In the genomic region with DNA sequence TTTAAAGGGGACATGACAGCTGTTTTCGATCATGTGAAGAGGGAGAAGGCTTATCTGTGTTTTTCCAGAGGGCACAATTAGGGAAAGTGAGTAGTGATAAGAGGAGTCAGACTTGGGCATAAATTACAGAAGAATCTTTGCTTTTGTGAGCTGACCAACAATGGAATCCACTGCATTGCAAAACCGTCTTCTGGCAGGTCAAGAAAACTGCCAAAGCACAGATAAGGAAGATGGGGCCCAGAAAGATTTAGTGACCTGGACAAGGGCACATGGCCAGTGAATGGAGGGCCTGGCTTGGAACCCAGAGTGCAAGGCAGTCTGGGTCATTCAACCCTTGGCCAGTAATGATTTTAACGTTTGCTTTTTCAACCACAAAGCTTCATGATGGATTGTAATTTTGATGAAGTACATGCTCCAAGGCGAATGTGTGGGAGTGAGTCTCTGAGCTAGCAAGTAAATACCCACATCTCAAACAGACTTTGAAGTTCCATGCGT, we compare ENCODE assay signal across 1 cellular context.
TF ChIP-seq lines count a peak whose summit lies in the region.

No MANE protein-coding gene starts in this region.

TF ChIP-seq in SK-N-SH treated with all-trans-retinoic acid at 6 μM for 48 hours, 23 proteins besides CTCF, POLR2A, EP300 and RAD21 (continued from another document):
- TF ChIP-seq, protein P1, sequence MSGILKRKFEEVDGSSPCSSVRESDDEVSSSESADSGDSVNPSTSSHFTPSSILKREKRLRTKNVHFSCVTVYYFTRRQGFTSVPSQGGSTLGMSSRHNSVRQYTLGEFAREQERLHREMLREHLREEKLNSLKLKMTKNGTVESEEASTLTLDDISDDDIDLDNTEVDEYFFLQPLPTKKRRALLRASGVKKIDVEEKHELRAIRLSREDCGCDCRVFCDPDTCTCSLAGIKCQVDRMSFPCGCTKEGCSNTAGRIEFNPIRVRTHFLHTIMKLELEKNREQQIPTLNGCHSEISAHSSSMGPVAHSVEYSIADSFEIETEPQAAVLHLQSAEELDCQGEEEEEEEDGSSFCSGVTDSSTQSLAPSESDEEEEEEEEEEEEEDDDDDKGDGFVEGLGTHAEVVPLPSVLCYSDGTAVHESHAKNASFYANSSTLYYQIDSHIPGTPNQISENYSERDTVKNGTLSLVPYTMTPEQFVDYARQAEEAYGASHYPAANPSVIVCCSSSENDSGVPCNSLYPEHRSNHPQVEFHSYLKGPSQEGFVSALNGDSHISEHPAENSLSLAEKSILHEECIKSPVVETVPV (CRISPR knock-in tag; IDR thresholded peaks at IDR 0.05) = 0 out of 2 replicates have a peak, but pooled peaks have one; percentile 40
- TF ChIP-seq ZNF565 (CRISPR knock-in tag; conservative IDR thresholded peaks at IDR 0.05; ENCODE audit: low read depth) (0 out of 2 replicates have a peak, but pooled peaks have one; percentile 3), ZC3H10 (CRISPR knock-in tag; IDR thresholded peaks at IDR 0.05) (no peak), BACH2 (CRISPR knock-in tag; IDR thresholded peaks at IDR 0.05; ENCODE audit: borderline replicate concordance) (no peak), CSDC2 (CRISPR knock-in tag; IDR thresholded peaks at IDR 0.05) (no peak), RARB (CRISPR knock-in tag; IDR thresholded peaks at IDR 0.05) (no peak), TOX (CRISPR knock-in tag; IDR thresholded peaks at IDR 0.05; ENCODE audit: borderline replicate concordance) (no peak), ZFP30 (CRISPR knock-in tag; IDR thresholded peaks at IDR 0.05) (no peak), ARNTL (CRISPR knock-in tag; IDR thresholded peaks at IDR 0.05; ENCODE audit: borderline replicate concordance, low read depth) (no peak), ESRRG (CRISPR knock-in tag; IDR thresholded peaks at IDR 0.05) (0 out of 2 replicates have a peak, but pooled peaks have one; percentile 75), OSR1 (CRISPR knock-in tag; IDR thresholded peaks at IDR 0.05) (no peak), ZNF8 (CRISPR knock-in tag; IDR thresholded peaks at IDR 0.05) (peak; percentile 74), PPARA (CRISPR knock-in tag; IDR thresholded peaks at IDR 0.05; ENCODE audit: borderline replicate concordance) (no peak)
- TF ChIP-seq, protein P2, sequence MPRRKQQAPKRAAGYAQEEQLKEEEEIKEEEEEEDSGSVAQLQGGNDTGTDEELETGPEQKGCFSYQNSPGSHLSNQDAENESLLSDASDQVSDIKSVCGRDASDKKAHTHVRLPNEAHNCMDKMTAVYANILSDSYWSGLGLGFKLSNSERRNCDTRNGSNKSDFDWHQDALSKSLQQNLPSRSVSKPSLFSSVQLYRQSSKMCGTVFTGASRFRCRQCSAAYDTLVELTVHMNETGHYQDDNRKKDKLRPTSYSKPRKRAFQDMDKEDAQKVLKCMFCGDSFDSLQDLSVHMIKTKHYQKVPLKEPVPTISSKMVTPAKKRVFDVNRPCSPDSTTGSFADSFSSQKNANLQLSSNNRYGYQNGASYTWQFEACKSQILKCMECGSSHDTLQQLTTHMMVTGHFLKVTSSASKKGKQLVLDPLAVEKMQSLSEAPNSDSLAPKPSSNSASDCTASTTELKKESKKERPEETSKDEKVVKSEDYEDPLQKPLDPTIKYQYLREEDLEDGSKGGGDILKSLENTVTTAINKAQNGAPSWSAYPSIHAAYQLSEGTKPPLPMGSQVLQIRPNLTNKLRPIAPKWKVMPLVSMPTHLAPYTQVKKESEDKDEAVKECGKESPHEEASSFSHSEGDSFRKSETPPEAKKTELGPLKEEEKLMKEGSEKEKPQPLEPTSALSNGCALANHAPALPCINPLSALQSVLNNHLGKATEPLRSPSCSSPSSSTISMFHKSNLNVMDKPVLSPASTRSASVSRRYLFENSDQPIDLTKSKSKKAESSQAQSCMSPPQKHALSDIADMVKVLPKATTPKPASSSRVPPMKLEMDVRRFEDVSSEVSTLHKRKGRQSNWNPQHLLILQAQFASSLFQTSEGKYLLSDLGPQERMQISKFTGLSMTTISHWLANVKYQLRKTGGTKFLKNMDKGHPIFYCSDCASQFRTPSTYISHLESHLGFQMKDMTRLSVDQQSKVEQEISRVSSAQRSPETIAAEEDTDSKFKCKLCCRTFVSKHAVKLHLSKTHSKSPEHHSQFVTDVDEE (CRISPR knock-in tag; IDR thresholded peaks at IDR 0.05) = peak; percentile 98
- TF ChIP-seq, protein P3, sequence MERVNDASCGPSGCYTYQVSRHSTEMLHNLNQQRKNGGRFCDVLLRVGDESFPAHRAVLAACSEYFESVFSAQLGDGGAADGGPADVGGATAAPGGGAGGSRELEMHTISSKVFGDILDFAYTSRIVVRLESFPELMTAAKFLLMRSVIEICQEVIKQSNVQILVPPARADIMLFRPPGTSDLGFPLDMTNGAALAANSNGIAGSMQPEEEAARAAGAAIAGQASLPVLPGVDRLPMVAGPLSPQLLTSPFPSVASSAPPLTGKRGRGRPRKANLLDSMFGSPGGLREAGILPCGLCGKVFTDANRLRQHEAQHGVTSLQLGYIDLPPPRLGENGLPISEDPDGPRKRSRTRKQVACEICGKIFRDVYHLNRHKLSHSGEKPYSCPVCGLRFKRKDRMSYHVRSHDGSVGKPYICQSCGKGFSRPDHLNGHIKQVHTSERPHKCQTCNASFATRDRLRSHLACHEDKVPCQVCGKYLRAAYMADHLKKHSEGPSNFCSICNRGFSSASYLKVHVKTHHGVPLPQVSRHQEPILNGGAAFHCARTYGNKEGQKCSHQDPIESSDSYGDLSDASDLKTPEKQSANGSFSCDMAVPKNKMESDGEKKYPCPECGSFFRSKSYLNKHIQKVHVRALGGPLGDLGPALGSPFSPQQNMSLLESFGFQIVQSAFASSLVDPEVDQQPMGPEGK (CRISPR knock-in tag; IDR thresholded peaks at IDR 0.05; ENCODE audit: borderline replicate concordance) = peak; percentile 81
